ENCODE assay signal across 1 cellular context in the genomic region with DNA sequence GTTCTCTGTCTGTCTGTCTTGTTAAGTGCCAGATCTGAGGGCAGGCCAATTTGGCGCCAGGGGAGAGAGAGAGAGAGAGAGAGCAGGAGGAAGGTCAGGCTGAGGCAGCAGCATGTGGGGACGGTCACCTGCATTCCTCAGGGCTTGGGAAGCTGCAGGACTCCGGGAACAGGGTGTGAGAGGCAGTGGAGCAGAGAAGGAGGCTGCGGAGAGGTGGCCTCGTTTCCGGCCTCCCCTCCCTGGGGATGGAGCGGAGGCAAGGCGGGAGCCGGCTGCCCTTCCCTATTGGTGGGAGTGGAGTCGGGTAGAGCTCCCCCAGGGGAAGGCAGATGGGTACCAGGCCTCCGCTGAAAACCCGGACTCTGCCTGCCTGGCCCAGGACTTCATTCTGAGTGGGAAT.
TF ChIP-seq lines count a peak whose summit lies in the region.

No MANE protein-coding gene starts in this region.

TF ChIP-seq in GM23338, 12 proteins besides CTCF, POLR2A, EP300 and RAD21:
- TF ChIP-seq, protein P1, sequence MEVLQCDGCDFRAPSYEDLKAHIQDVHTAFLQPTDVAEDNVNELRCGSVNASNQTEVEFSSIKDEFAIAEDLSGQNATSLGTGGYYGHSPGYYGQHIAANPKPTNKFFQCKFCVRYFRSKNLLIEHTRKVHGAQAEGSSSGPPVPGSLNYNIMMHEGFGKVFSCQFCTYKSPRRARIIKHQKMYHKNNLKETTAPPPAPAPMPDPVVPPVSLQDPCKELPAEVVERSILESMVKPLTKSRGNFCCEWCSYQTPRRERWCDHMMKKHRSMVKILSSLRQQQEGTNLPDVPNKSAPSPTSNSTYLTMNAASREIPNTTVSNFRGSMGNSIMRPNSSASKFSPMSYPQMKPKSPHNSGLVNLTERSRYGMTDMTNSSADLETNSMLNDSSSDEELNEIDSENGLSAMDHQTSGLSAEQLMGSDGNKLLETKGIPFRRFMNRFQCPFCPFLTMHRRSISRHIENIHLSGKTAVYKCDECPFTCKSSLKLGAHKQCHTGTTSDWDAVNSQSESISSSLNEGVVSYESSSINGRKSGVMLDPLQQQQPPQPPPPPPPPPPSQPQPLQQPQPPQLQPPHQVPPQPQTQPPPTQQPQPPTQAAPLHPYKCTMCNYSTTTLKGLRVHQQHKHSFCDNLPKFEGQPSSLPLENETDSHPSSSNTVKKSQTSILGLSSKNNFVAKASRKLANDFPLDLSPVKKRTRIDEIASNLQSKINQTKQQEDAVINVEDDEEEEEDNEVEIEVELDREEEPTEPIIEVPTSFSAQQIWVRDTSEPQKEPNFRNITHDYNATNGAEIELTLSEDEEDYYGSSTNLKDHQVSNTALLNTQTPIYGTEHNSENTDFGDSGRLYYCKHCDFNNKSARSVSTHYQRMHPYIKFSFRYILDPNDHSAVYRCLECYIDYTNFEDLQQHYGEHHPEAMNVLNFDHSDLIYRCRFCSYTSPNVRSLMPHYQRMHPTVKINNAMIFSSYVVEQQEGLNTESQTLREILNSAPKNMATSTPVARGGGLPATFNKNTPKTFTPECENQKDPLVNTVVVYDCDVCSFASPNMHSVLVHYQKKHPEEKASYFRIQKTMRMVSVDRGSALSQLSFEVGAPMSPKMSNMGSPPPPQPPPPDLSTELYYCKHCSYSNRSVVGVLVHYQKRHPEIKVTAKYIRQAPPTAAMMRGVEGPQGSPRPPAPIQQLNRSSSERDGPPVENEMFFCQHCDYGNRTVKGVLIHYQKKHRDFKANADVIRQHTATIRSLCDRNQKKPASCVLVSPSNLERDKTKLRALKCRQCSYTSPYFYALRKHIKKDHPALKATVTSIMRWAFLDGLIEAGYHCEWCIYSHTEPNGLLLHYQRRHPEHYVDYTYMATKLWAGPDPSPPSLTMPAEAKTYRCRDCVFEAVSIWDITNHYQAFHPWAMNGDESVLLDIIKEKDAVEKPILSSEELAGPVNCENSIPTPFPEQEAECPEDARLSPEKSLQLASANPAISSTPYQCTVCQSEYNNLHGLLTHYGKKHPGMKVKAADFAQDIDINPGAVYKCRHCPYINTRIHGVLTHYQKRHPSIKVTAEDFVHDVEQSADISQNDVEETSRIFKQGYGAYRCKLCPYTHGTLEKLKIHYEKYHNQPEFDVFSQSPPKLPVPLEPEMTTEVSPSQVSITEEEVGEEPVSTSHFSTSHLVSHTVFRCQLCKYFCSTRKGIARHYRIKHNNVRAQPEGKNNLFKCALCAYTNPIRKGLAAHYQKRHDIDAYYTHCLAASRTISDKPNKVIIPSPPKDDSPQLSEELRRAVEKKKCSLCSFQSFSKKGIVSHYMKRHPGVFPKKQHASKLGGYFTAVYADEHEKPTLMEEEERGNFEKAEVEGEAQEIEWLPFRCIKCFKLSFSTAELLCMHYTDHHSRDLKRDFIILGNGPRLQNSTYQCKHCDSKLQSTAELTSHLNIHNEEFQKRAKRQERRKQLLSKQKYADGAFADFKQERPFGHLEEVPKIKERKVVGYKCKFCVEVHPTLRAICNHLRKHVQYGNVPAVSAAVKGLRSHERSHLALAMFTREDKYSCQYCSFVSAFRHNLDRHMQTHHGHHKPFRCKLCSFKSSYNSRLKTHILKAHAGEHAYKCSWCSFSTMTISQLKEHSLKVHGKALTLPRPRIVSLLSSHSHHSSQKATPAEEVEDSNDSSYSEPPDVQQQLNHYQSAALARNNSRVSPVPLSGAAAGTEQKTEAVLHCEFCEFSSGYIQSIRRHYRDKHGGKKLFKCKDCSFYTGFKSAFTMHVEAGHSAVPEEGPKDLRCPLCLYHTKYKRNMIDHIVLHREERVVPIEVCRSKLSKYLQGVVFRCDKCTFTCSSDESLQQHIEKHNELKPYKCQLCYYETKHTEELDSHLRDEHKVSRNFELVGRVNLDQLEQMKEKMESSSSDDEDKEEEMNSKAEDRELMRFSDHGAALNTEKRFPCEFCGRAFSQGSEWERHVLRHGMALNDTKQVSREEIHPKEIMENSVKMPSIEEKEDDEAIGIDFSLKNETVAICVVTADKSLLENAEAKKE (CRISPR knock-in tag; IDR thresholded peaks at IDR 0.05): no peak
- TF ChIP-seq NANOG (IDR thresholded peaks at IDR 0.05; ENCODE audit: borderline replicate concordance) (no peak), ZNF114 (CRISPR knock-in tag; IDR thresholded peaks at IDR 0.05) (no peak), EZH2 (IDR thresholded peaks at IDR 0.05; ENCODE audit: low read depth, unreplicated experiment) (no peak), STAT1 (IDR thresholded peaks at IDR 0.05; ENCODE audit: unreplicated experiment) (no peak), CREB1 (CRISPR knock-in tag; IDR thresholded peaks at IDR 0.05; ENCODE audit: low read depth) (no peak), ZNF331 (CRISPR knock-in tag; IDR thresholded peaks at IDR 0.05; ENCODE audit: low read depth) (no peak), EZH2phosphoT487 (IDR thresholded peaks at IDR 0.05; ENCODE audit: unreplicated experiment) (no peak), POLR2AphosphoS5 (IDR thresholded peaks at IDR 0.05; ENCODE audit: low read depth) (no peak), JUNB (IDR thresholded peaks at IDR 0.05; ENCODE audit: unreplicated experiment) (no peak)
- TF ChIP-seq, protein P2, sequence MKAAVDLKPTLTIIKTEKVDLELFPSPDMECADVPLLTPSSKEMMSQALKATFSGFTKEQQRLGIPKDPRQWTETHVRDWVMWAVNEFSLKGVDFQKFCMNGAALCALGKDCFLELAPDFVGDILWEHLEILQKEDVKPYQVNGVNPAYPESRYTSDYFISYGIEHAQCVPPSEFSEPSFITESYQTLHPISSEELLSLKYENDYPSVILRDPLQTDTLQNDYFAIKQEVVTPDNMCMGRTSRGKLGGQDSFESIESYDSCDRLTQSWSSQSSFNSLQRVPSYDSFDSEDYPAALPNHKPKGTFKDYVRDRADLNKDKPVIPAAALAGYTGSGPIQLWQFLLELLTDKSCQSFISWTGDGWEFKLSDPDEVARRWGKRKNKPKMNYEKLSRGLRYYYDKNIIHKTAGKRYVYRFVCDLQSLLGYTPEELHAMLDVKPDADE (IDR thresholded peaks at IDR 0.05): no peak
- TF ChIP-seq, protein P3, sequence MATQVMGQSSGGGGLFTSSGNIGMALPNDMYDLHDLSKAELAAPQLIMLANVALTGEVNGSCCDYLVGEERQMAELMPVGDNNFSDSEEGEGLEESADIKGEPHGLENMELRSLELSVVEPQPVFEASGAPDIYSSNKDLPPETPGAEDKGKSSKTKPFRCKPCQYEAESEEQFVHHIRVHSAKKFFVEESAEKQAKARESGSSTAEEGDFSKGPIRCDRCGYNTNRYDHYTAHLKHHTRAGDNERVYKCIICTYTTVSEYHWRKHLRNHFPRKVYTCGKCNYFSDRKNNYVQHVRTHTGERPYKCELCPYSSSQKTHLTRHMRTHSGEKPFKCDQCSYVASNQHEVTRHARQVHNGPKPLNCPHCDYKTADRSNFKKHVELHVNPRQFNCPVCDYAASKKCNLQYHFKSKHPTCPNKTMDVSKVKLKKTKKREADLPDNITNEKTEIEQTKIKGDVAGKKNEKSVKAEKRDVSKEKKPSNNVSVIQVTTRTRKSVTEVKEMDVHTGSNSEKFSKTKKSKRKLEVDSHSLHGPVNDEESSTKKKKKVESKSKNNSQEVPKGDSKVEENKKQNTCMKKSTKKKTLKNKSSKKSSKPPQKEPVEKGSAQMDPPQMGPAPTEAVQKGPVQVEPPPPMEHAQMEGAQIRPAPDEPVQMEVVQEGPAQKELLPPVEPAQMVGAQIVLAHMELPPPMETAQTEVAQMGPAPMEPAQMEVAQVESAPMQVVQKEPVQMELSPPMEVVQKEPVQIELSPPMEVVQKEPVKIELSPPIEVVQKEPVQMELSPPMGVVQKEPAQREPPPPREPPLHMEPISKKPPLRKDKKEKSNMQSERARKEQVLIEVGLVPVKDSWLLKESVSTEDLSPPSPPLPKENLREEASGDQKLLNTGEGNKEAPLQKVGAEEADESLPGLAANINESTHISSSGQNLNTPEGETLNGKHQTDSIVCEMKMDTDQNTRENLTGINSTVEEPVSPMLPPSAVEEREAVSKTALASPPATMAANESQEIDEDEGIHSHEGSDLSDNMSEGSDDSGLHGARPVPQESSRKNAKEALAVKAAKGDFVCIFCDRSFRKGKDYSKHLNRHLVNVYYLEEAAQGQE (IDR thresholded peaks at IDR 0.05; ENCODE audit: unreplicated experiment): no peak
